In genomic region chr10:4849555-4850242, GRCh38 we compare ENCODE assay signal across 8 cellular contexts. TPM values are rescaled to one million over a fixed set of nuclear protein-coding genes. Genes with fewer than 3 reads are reported as not detected.
A peak's percentile ranks its signal among the peaks of the same experiment; 100 is the strongest.
DNase-seq lines count a peak whose midpoint lies in the region; ATAC-seq and TF ChIP-seq lines count a peak whose summit lies in the region.

No MANE protein-coding gene starts in this region.

- H3K27ac ChIP-seq in esophagus muscularis mucosa (replicated peaks in 1 of 4): peak overlapping the region; percentile 4 to 70 (median 36)

- peaks cover 8 to 57% (median 33%) of the 10 kb centered on the region in 4 donors for H3K4me1 ChIP-seq in esophagus muscularis mucosa

- H3K4me1 Mint-ChIP-seq in naive thymus-derived CD8-positive, alpha-beta T cell: peaks cover 2 to 10% (median 7%) of the 10 kb centered on the region in 4 donors
- peaks cover 21% of the 10 kb centered on the region for H3K4me1 Mint-ChIP-seq in stimulated activated memory B cell treated with anti-CD40 and anti-IgM and Interleukin-4, amounts not matched to agents 10 μg/mL and 1 μg/mL and 100 μg/mL, for 72 hours

- DNase-seq in DMS79 treated with DMSO at 0.1 percent for 48 hours (lab: John Stamatoyannopoulos, UW): peak; percentile 5
- peak; percentile 80 for DNase-seq in KG1 (lab: John Stamatoyannopoulos, UW)
- peak; percentile 98 for DNase-seq in OCI-M1 (lab: John Stamatoyannopoulos, UW)
- peak; percentile 79 for DNase-seq in activated T-cell treated with anti-CD3 and anti-CD28 coated beads for 24 hours (ENCODE audit: low read depth)
- peak; percentile 98 for DNase-seq in esophagus muscularis mucosa (ENCODE audit: extremely low spot score)
- peak; percentile 68 to 89 (median 72) for DNase-seq in naive thymus-derived CD8-positive, alpha-beta T cell

- 8% methylated on average over 12 of the region's 12 CpGs for WGBS in esophagus muscularis mucosa

- H3K36me3 Mint-ChIP-seq in naive thymus-derived CD8-positive, alpha-beta T cell: peaks cover 0 to 6% (median 0%) of the 10 kb centered on the region in 3 donors
- no peaks in the 10 kb centered on the region for H3K36me3 Mint-ChIP-seq in stimulated activated memory B cell treated with anti-CD40 and anti-IgM and Interleukin-4, amounts not matched to agents 10 μg/mL and 1 μg/mL and 100 μg/mL, for 72 hours

- TF ChIP-seq EP300 in esophagus muscularis mucosa (IDR thresholded peaks at IDR 0.05): no peak

- peaks cover 0 to 4% (median 0%) of the 10 kb centered on the region in 5 donors for H3K27me3 Mint-ChIP-seq in naive thymus-derived CD8-positive, alpha-beta T cell
- H3K27me3 Mint-ChIP-seq in stimulated activated memory B cell treated with anti-CD40 and anti-IgM and Interleukin-4, amounts not matched to agents 10 μg/mL and 1 μg/mL and 100 μg/mL, for 72 hours: peaks cover 8% of the 10 kb centered on the region

- ATAC-seq in GM21786 (IDR thresholded peaks at IDR 0.05; ENCODE audit: unreplicated experiment): peak; percentile 85
- ATAC-seq in naive thymus-derived CD8-positive, alpha-beta T cell: peak; percentile 91 to 98
- peak; percentile 73 for ATAC-seq in stimulated activated memory B cell treated with anti-CD40 and anti-IgM and Interleukin-4, amounts not matched to agents 10 μg/mL and 1 μg/mL and 100 μg/mL, for 72 hours

- H3K9me3 Mint-ChIP-seq in naive thymus-derived CD8-positive, alpha-beta T cell: no peaks in the 10 kb centered on the region
- H3K9me3 Mint-ChIP-seq in stimulated activated memory B cell treated with anti-CD40 and anti-IgM and Interleukin-4, amounts not matched to agents 10 μg/mL and 1 μg/mL and 100 μg/mL, for 72 hours: no peaks in the 10 kb centered on the region

- peaks cover 0 to 12% (median 0%) of the 10 kb centered on the region in 4 donors for H3K36me3 ChIP-seq in esophagus muscularis mucosa

- H3K9me3 ChIP-seq in esophagus muscularis mucosa: no peaks in the 10 kb centered on the region

- no peak overlapping the region for H3K4me3 ChIP-seq in esophagus muscularis mucosa

- no peak overlapping the region for H3K4me3 Mint-ChIP-seq in naive thymus-derived CD8-positive, alpha-beta T cell
- H3K4me3 Mint-ChIP-seq in stimulated activated memory B cell treated with anti-CD40 and anti-IgM and Interleukin-4, amounts not matched to agents 10 μg/mL and 1 μg/mL and 100 μg/mL, for 72 hours: no peak overlapping the region

- peak; percentile 98 to 100 (median 100) for TF ChIP-seq CTCF in esophagus muscularis mucosa (IDR thresholded peaks at IDR 0.05)

- H3K27me3 ChIP-seq in esophagus muscularis mucosa: no peaks in the 10 kb centered on the region

- H3K27ac Mint-ChIP-seq in naive thymus-derived CD8-positive, alpha-beta T cell: peak overlapping the region in 4 of 10 donors; percentile 47 to 74 (median 64)
- H3K27ac Mint-ChIP-seq in stimulated activated memory B cell treated with anti-CD40 and anti-IgM and Interleukin-4, amounts not matched to agents 10 μg/mL and 1 μg/mL and 100 μg/mL, for 72 hours: peak overlapping the region; percentile 18

- intact Hi-C loops in esophagus muscularis mucosa (cut with DNase I): loop anchor here (2.0 to 10.0 kb wide), 5 partner anchors 33 to 535 kb away; partner anchors contain the start of gene AKR1C3

- POLR2A ChIA-PET in naive thymus-derived CD8-positive, alpha-beta T cell (lab: Charles Lee): interaction anchor here (1.0 to 1.4 kb wide), 3 partner anchors 11 to 23 kb away, joined by 3 to 8 read pairs (median 5); partner anchors contain the start of gene AKR1E2

- TF ChIP-seq POLR2A in esophagus muscularis mucosa (IDR thresholded peaks at IDR 0.05; ENCODE audit: low read depth): no peak

RNA-seq across cellular contexts. Expression of gene AKR1E2, which starts 23.7 kb away (rescaled TPM):
- 10 to 100 TPM; 16.5 to 21.0 (median 18.0) TPM for total RNA-seq in esophagus muscularis mucosa
- total RNA-seq in naive thymus-derived CD8-positive, alpha-beta T cell: 10 to 100 TPM; 12.7 to 14.4 TPM
- 1 to 10 TPM in 1 of 3 donors, under 1 TPM in 1, not detected in 1; 0.67 to 1.6 TPM for polyA plus RNA-seq in naive thymus-derived CD8-positive, alpha-beta T cell

Comparison
In these comparisons a context has a peak if more than half of its experiments do, and no peak if none do; other contexts are left out.
1. DNase-seq: peak in every context shown above with its lines; median percentile 98 in OCI-M1; 98 in esophagus muscularis mucosa; 80 in KG1; 79 in activated T-cell treated with anti-CD3 and anti-CD28 coated beads for 24 hours; 72 in naive thymus-derived CD8-positive, alpha-beta T cell; 5 in DMS79 treated with DMSO at 0.1 percent for 48 hours.